Comparison of ENCODE assay signal across 1 cellular context in genomic region chr7:38716397-38716796, GRCh38.
TF ChIP-seq lines count a peak whose summit lies in the region.

No MANE protein-coding gene starts in this region.

TF ChIP-seq in GM23338, 12 proteins besides CTCF, POLR2A, EP300 and RAD21 (continued from another document):
- TF ChIP-seq ZNF462 (CRISPR knock-in tag; IDR thresholded peaks at IDR 0.05) (no peak), EZH2 (IDR thresholded peaks at IDR 0.05; ENCODE audit: low read depth, unreplicated experiment) (no peak), POLR2AphosphoS5 (IDR thresholded peaks at IDR 0.05; ENCODE audit: low read depth) (no peak), JUNB (IDR thresholded peaks at IDR 0.05; ENCODE audit: unreplicated experiment) (no peak), STAT1 (IDR thresholded peaks at IDR 0.05; ENCODE audit: unreplicated experiment) (no peak), REST (IDR thresholded peaks at IDR 0.05; ENCODE audit: unreplicated experiment) (no peak), NANOG (IDR thresholded peaks at IDR 0.05; ENCODE audit: borderline replicate concordance) (no peak), ZNF331 (CRISPR knock-in tag; IDR thresholded peaks at IDR 0.05; ENCODE audit: low read depth) (no peak), EZH2phosphoT487 (IDR thresholded peaks at IDR 0.05; ENCODE audit: unreplicated experiment) (no peak), ETS1 (IDR thresholded peaks at IDR 0.05) (no peak)
